Comparison of ENCODE assay signal across 1 cellular context in genomic region chr13:80276371-80277289, GRCh38.
A peak's percentile ranks its signal among the peaks of the same experiment; 100 is the strongest.
TF ChIP-seq lines count a peak whose summit lies in the region.

No MANE protein-coding gene starts in this region.

TF ChIP-seq in GM12878, 131 proteins besides CTCF, POLR2A, EP300 and RAD21 (continued from another document and continues in another):
- TF ChIP-seq REST (IDR thresholded peaks at IDR 0.05; ENCODE audit: low read depth, low read length): no peak
- TF ChIP-seq EGR1 (IDR thresholded peaks at IDR 0.05; ENCODE audit: borderline replicate concordance in 1 of 2, low read depth in 2 of 2, low read length in 2 of 2): no peak
- TF ChIP-seq NRF1 (conservative IDR thresholded peaks at IDR 0.05; ENCODE audit: low read depth, low read length): no peak
- TF ChIP-seq PKNOX1 (IDR thresholded peaks at IDR 0.05): no peak
- TF ChIP-seq KDM1A (IDR thresholded peaks at IDR 0.05; ENCODE audit: borderline replicate concordance): no peak
- TF ChIP-seq IKZF1 (conservative IDR thresholded peaks at IDR 0.05): peak; percentile 41; the same call in 1 of the 2 replicates
- no peak for TF ChIP-seq NFYA (IDR thresholded peaks at IDR 0.05; ENCODE audit: borderline replicate concordance, low read depth, low read length)
- TF ChIP-seq USF1 (IDR thresholded peaks at IDR 0.05; ENCODE audit: borderline replicate concordance, extremely low read length, insufficient read depth, low read depth, low read length): no peak
- TF ChIP-seq ASH2L (IDR thresholded peaks at IDR 0.05; ENCODE audit: borderline replicate concordance, low read depth): no peak
- no peak for TF ChIP-seq PRDM15 (CRISPR knock-in tag; IDR thresholded peaks at IDR 0.05)
- no peak for TF ChIP-seq E2F8 (IDR thresholded peaks at IDR 0.05; ENCODE audit: low read depth, partially characterized antibody)
- peak; percentile 30; the same call in 1 of the 2 replicates for TF ChIP-seq GABPA (IDR thresholded peaks at IDR 0.05; ENCODE audit: low read depth)
- TF ChIP-seq DPF2 (IDR thresholded peaks at IDR 0.05): peak; percentile 55; the same call in 1 of the 2 replicates
- TF ChIP-seq WRNIP1 (IDR thresholded peaks at IDR 0.05; ENCODE audit: borderline replicate concordance, low read depth, low read length): no peak
- TF ChIP-seq SKIL (IDR thresholded peaks at IDR 0.05; ENCODE audit: low read depth, poor library complexity, severe bottlenecking): no peak
- no peak for TF ChIP-seq TARDBP (IDR thresholded peaks at IDR 0.05; ENCODE audit: borderline replicate concordance)
- TF ChIP-seq PBX3 (IDR thresholded peaks at IDR 0.05; ENCODE audit: insufficient replicate concordance, low read depth, low read length): no peak
- no peak for TF ChIP-seq MLLT1 (IDR thresholded peaks at IDR 0.05)
- peak; percentile 50; the same call in 1 of the 2 replicates for TF ChIP-seq CHD2 (IDR thresholded peaks at IDR 0.05; ENCODE audit: borderline replicate concordance, low read depth, low read length)
- TF ChIP-seq ZSCAN29 (IDR thresholded peaks at IDR 0.05): no peak
- peak; percentile 46 for TF ChIP-seq EED (IDR thresholded peaks at IDR 0.05; ENCODE audit: low read depth)
- 0 out of 2 replicates have a peak, but pooled peaks have one; percentile 26 for TF ChIP-seq NBN (IDR thresholded peaks at IDR 0.05)
- TF ChIP-seq EZH2 (IDR thresholded peaks at IDR 0.05; ENCODE audit: borderline replicate concordance, control insufficient read depth, low read depth, low read length): no peak
- TF ChIP-seq GATAD2B (conservative IDR thresholded peaks at IDR 0.05; ENCODE audit: low read depth): no peak
- no peak for TF ChIP-seq FOXK2 (IDR thresholded peaks at IDR 0.05)
- TF ChIP-seq CHD4 (IDR thresholded peaks at IDR 0.05): no peak
- no peak for TF ChIP-seq RBBP5 (conservative IDR thresholded peaks at IDR 0.05)
- TF ChIP-seq SREBF1 (IDR thresholded peaks at IDR 0.05; ENCODE audit: low read length): no peak
- no peak for TF ChIP-seq POLR2AphosphoS5 (IDR thresholded peaks at IDR 0.05; ENCODE audit: low read length)
- TF ChIP-seq HCFC1 (IDR thresholded peaks at IDR 0.05; ENCODE audit: low read length): no peak
- TF ChIP-seq ZBTB4 (CRISPR knock-in tag; IDR thresholded peaks at IDR 0.05): no peak
- TF ChIP-seq FOS (IDR thresholded peaks at IDR 0.05; ENCODE audit: borderline replicate concordance, extremely low read depth, insufficient read length): no peak
